Comparison of ENCODE assay signal across 15 cellular contexts in the genomic region with DNA sequence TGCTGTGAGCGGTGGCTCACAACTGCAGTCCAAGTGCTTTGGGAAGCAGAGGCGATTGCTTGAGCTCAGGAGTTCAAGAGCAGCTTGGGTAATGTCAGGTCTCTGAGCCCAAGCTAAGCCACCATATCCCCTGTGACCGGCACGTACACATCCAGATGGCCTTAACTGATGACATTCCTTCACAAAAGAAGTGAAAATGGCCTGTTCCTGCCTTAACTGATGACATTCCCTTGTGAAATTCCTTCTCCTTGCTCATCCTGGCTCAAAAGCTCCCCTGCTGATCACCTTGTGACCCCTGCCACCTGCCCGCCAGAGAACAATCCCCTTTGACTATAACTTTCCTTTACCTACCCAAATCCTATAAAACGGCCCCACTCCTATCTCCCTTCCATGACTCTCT. TPM values are rescaled to one million over a fixed set of nuclear protein-coding genes. Genes with fewer than 3 reads are reported as not detected.
DNase-seq lines count a peak whose midpoint lies in the region; ATAC-seq and TF ChIP-seq lines count a peak whose summit lies in the region.
"Had no signal": no experiment of that assay in that cellular context is flagged by ENCODE, and none has a peak within 500 bp of the region (broad histone marks: within the 10 kb centered on the region; RNA-seq: fewer than 3 reads in every experiment).

No MANE protein-coding gene starts in this region.

- H3K27ac ChIP-seq in heart left ventricle (peak overlapping the region in 8 of 12 donors; percentile 29 to 98 (median 81)), hepatocyte (no peak overlapping the region)

- CTCF ChIA-PET in WTC11 (lab: Charles Lee): interaction anchor here (0.6 to 3.4 kb wide), 3 partner anchors 12 to 153 kb away, joined by 3 to 25 read pairs (median 3); no protein-coding TSS in a partner anchor

- peak overlapping the region in 10 of 12 donors; percentile 3 to 94 (median 74) for H3K4me3 ChIP-seq in heart left ventricle
- H3K4me3 ChIP-seq in hepatocyte: no peak overlapping the region

- intact Hi-C loops in heart left ventricle (cut with DNase I) (loop anchor here in 5 of 10 donors (5.0 to 10.0 kb wide), 5 partner anchors 64 to 387 kb away; a partner anchor contains a TSS), Right ventricle myocardium inferior (cut with DNase I) (loop anchor here (10.0 kb wide), 1 partner anchor 227 kb away; no protein-coding TSS in a partner anchor)

- H3K9me2 ChIP-seq in hepatocyte (replicated peaks; ENCODE audit: insufficient read depth): no peaks in the 10 kb centered on the region

- no peaks in the 10 kb centered on the region for H3K9me3 Mint-ChIP-seq in WTC11
- H3K9me3 Mint-ChIP-seq in stimulated activated effector memory CD8-positive, alpha-beta T cell treated with anti-CD3 and anti-CD28 coated beads, Interleukin-12 subunit alpha, Interleukin-12 subunit beta, amount 100 ng/mL, for 72 hours: no peaks in the 10 kb centered on the region

- H3K79me2 ChIP-seq in hepatocyte: peaks cover 66% of the 10 kb centered on the region

- H3K4me3 Mint-ChIP-seq in WTC11: peak overlapping the region; percentile 1; the same call in 1 of the 2 replicates
- H3K4me3 Mint-ChIP-seq in stimulated activated effector memory CD8-positive, alpha-beta T cell treated with anti-CD3 and anti-CD28 coated beads, Interleukin-12 subunit alpha, Interleukin-12 subunit beta, amount 100 ng/mL, for 72 hours: peak overlapping the region; percentile 95

- H4K20me1 ChIP-seq in hepatocyte (ENCODE audit: insufficient read depth, poor library complexity, severe bottlenecking): no peaks in the 10 kb centered on the region

- H3K27ac Mint-ChIP-seq in WTC11: peak overlapping the region; percentile 79
- peak overlapping the region; percentile 11 for H3K27ac Mint-ChIP-seq in stimulated activated effector memory CD8-positive, alpha-beta T cell treated with anti-CD3 and anti-CD28 coated beads, Interleukin-12 subunit alpha, Interleukin-12 subunit beta, amount 100 ng/mL, for 72 hours

- peaks cover 0 to 66% (median 31%) of the 10 kb centered on the region in 9 donors for H3K36me3 ChIP-seq in heart left ventricle
- H3K36me3 ChIP-seq in hepatocyte (replicated peaks; ENCODE audit: insufficient read depth, low read depth): no peaks in the 10 kb centered on the region

- H2AFZ ChIP-seq in hepatocyte: no peak overlapping the region

- no peak for DNase-seq in heart left ventricle
- DNase-seq in Right ventricle myocardium inferior (ENCODE audit: missing footprints): no peak
- no peak for DNase-seq in WTC11 (ENCODE audit: low spot score)
- no peak for DNase-seq in hepatocyte (ENCODE audit: low spot score)
- no peak for DNase-seq in stimulated activated effector memory CD8-positive, alpha-beta T cell treated with anti-CD3 and anti-CD28 coated beads, Interleukin-12 subunit alpha, Interleukin-12 subunit beta, amount 100 ng/mL, for 72 hours (ENCODE audit: low spot score in 2 of 2)
- DNase-seq in iPS-NIHi7 (ENCODE audit: extremely low spot score): no peak
- DNase-seq in NCI-H345 (lab: John Stamatoyannopoulos, UW): no peak
- DNase-seq in mucosa of gallbladder (ENCODE audit: low spot score): no peak
- DNase-seq: Calu3; dorsolateral prefrontal cortex; left lung; NCI-H2029; NCI-H69; stimulated activated CD4-positive, alpha-beta T cell treated with anti-CD3 and anti-CD28 coated beads, Interleukin-4, amount 100 ng/mL, for 24 hours had no signal

- 63 to 70% (median 67%) methylated on average over 6 of the region's 6 CpGs for WGBS in heart left ventricle, 4 donors
- 76% methylated on average over 6 of the region's 6 CpGs for WGBS in hepatocyte (ENCODE audit: low lambda C conversion rate, missing lambda C conversion rate)

- peaks cover 15% of the 10 kb centered on the region for H3K36me3 Mint-ChIP-seq in WTC11
- peaks cover 98% of the 10 kb centered on the region for H3K36me3 Mint-ChIP-seq in stimulated activated effector memory CD8-positive, alpha-beta T cell treated with anti-CD3 and anti-CD28 coated beads, Interleukin-12 subunit alpha, Interleukin-12 subunit beta, amount 100 ng/mL, for 72 hours

- H3K4me1 Mint-ChIP-seq in WTC11: peaks cover 40% of the 10 kb centered on the region
- H3K4me1 Mint-ChIP-seq in stimulated activated effector memory CD8-positive, alpha-beta T cell treated with anti-CD3 and anti-CD28 coated beads, Interleukin-12 subunit alpha, Interleukin-12 subunit beta, amount 100 ng/mL, for 72 hours: peaks cover 68% of the 10 kb centered on the region

- no peak for ATAC-seq in heart left ventricle
- ATAC-seq in Right ventricle myocardium inferior: no peak
- ATAC-seq in WTC11: no peak
- no peak for ATAC-seq in stimulated activated effector memory CD8-positive, alpha-beta T cell treated with anti-CD3 and anti-CD28 coated beads, Interleukin-12 subunit alpha, Interleukin-12 subunit beta, amount 100 ng/mL, for 72 hours
- ATAC-seq: left lung had no signal

- H3K4me1 ChIP-seq in heart left ventricle (peaks cover 0 to 74% (median 10%) of the 10 kb centered on the region in 12 donors), hepatocyte (ENCODE audit: insufficient read depth) (peaks cover 9% of the 10 kb centered on the region)

- TF ChIP-seq POLR2A in heart left ventricle (IDR thresholded peaks at IDR 0.05): no peak

- H3K9me3 ChIP-seq in heart left ventricle: no peaks in the 10 kb centered on the region
- H3K9me3 ChIP-seq in hepatocyte (ENCODE audit: low read depth): no peaks in the 10 kb centered on the region
- H3K9me3 ChIP-seq: left lung had no signal

- TF ChIP-seq CTCF in heart left ventricle (IDR thresholded peaks at IDR 0.05) (no peak), WTC11 (IDR thresholded peaks at IDR 0.05) (no peak), hepatocyte (IDR thresholded peaks at IDR 0.05; ENCODE audit: poor library complexity) (no peak)

- POLR2A ChIA-PET in WTC11 (lab: Charles Lee): no interaction called here

- peak overlapping the region; percentile 78 for H3K4me2 ChIP-seq in hepatocyte

- no peaks in the 10 kb centered on the region for H3K27me3 ChIP-seq in heart left ventricle
- no peaks in the 10 kb centered on the region for H3K27me3 ChIP-seq in hepatocyte
- H3K27me3 ChIP-seq: dorsolateral prefrontal cortex, left lung had no signal

- no peaks in the 10 kb centered on the region for H3K27me3 Mint-ChIP-seq in WTC11 (ENCODE audit: low read depth)

TF ChIP-seq in WTC11, 78 proteins besides CTCF, POLR2A, EP300 and RAD21:
- TF ChIP-seq, protein P1, sequence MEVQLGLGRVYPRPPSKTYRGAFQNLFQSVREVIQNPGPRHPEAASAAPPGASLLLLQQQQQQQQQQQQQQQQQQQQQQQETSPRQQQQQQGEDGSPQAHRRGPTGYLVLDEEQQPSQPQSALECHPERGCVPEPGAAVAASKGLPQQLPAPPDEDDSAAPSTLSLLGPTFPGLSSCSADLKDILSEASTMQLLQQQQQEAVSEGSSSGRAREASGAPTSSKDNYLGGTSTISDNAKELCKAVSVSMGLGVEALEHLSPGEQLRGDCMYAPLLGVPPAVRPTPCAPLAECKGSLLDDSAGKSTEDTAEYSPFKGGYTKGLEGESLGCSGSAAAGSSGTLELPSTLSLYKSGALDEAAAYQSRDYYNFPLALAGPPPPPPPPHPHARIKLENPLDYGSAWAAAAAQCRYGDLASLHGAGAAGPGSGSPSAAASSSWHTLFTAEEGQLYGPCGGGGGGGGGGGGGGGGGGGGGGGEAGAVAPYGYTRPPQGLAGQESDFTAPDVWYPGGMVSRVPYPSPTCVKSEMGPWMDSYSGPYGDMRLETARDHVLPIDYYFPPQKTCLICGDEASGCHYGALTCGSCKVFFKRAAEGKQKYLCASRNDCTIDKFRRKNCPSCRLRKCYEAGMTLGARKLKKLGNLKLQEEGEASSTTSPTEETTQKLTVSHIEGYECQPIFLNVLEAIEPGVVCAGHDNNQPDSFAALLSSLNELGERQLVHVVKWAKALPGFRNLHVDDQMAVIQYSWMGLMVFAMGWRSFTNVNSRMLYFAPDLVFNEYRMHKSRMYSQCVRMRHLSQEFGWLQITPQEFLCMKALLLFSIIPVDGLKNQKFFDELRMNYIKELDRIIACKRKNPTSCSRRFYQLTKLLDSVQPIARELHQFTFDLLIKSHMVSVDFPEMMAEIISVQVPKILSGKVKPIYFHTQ (CRISPR knock-in tag; IDR thresholded peaks at IDR 0.05): no peak
- TF ChIP-seq NR1H2 (CRISPR knock-in tag; IDR thresholded peaks at IDR 0.05) (no peak), ESRRA (CRISPR knock-in tag; IDR thresholded peaks at IDR 0.05; ENCODE audit: borderline replicate concordance) (no peak), NR2C2 (CRISPR knock-in tag; IDR thresholded peaks at IDR 0.05) (no peak), GABPB1 (CRISPR knock-in tag; IDR thresholded peaks at IDR 0.05) (no peak), SOX15 (CRISPR knock-in tag; IDR thresholded peaks at IDR 0.05) (no peak), NFE2L1 (CRISPR knock-in tag; IDR thresholded peaks at IDR 0.05) (no peak), ZNF423 (CRISPR knock-in tag; IDR thresholded peaks at IDR 0.05) (no peak)
- TF ChIP-seq, protein P2, sequence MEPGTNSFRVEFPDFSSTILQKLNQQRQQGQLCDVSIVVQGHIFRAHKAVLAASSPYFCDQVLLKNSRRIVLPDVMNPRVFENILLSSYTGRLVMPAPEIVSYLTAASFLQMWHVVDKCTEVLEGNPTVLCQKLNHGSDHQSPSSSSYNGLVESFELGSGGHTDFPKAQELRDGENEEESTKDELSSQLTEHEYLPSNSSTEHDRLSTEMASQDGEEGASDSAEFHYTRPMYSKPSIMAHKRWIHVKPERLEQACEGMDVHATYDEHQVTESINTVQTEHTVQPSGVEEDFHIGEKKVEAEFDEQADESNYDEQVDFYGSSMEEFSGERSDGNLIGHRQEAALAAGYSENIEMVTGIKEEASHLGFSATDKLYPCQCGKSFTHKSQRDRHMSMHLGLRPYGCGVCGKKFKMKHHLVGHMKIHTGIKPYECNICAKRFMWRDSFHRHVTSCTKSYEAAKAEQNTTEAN (CRISPR knock-in tag; IDR thresholded peaks at IDR 0.05): no peak
- TF ChIP-seq, protein P3, sequence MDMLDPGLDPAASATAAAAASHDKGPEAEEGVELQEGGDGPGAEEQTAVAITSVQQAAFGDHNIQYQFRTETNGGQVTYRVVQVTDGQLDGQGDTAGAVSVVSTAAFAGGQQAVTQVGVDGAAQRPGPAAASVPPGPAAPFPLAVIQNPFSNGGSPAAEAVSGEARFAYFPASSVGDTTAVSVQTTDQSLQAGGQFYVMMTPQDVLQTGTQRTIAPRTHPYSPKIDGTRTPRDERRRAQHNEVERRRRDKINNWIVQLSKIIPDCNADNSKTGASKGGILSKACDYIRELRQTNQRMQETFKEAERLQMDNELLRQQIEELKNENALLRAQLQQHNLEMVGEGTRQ (CRISPR knock-in tag; IDR thresholded peaks at IDR 0.05): no peak

RNA-seq across cellular contexts. Expression of a gene that starts 4.5 kb away (rescaled TPM):
- total RNA-seq in heart left ventricle: 10 to 100 TPM in 1 of 9 donors, 1 to 10 TPM in 8; 4.0 to 10.2 (median 6.1) TPM
- polyA plus RNA-seq in heart left ventricle: 1 to 10 TPM; 4.7 to 7.4 TPM
- total RNA-seq in Right ventricle myocardium inferior: 4.6 TPM
- total RNA-seq in WTC11 (2021): 7.6 to 9.0 TPM (median 8.0 TPM) in 3 replicates
- total RNA-seq in hepatocyte: 14.1 and 18.7 TPM in 2 replicates
- 19.7 and 22.8 TPM in 2 replicates for polyA plus RNA-seq in hepatocyte
- total RNA-seq in mucosa of gallbladder: 10.4 TPM

RNA-seq across cellular contexts. Expression of a gene that starts 48.6 kb away (rescaled TPM):
- total RNA-seq in heart left ventricle (not detected), Right ventricle myocardium inferior (not detected), WTC11 (2021) (not detected in 3 replicates), hepatocyte (1.6 and 1.8 TPM in 2 replicates), mucosa of gallbladder (0.20 TPM)
- polyA plus RNA-seq in heart left ventricle (not detected), hepatocyte (0.77 and 1.8 TPM in 2 replicates)
- total RNA-seq: Calu3, left lung, MCF 10A had no signal
